Comparison of ENCODE assay signal across 20 cellular contexts in the genomic region with DNA sequence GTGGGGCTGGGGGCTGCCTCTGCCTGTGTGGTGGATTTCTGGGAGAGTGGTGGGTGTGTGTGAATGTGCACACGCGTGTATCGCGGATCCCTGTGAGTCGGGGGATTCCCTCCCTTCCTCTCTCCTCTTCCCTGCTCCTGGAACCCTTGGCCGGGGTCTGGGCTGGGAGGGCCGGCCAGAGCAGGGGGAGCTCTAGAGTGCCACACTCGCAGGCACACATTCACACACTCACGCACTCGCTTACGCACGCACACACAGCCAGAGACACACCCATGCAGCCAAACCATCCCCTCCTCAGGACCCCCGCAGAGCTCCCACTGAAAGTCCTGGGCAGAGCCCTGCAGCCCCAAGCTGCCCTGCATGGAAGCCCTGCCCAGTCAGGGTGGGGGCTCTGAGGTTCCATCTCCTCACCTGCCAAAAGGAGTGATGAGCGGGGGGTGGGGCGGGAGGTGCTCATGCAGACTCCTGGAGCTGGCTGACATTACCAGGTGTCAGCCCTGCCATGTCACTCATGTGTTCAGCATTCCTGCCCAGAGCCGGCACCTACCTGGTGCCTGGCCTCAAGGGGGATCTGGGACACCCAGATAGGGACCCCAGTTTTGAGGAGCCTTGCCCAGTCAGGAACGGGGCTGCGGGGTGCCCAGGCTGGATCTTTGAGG. TPM values are rescaled to one million over a fixed set of nuclear protein-coding genes. Genes with fewer than 3 reads are reported as not detected.
DNase-seq lines count a peak whose midpoint lies in the region; ATAC-seq and TF ChIP-seq lines count a peak whose summit lies in the region.
"Had no signal": no experiment of that assay in that cellular context is flagged by ENCODE, and none has a peak within 500 bp of the region (broad histone marks: within the 10 kb centered on the region; RNA-seq: fewer than 3 reads in every experiment).

No MANE protein-coding gene starts in this region.

- H3K4me1 ChIP-seq in breast epithelium: no peaks in the 10 kb centered on the region
- no peaks in the 10 kb centered on the region for H3K4me1 ChIP-seq in vagina

- intact Hi-C loops in MCF 10A (cut with micrococcal nuclease): no loop called here
- intact Hi-C loops in breast epithelium (cut with DNase I; ENCODE audit: low total_unique reads): no loop called here
- intact Hi-C loops in vagina (cut with DNase I): loop anchor here (10.0 kb wide), 2 partner anchors 95 to 515 kb away; no protein-coding TSS in a partner anchor

- H3K9me3 Mint-ChIP-seq in MCF 10A (ENCODE audit: unreplicated experiment): no peaks in the 10 kb centered on the region
- no peaks in the 10 kb centered on the region for H3K9me3 Mint-ChIP-seq in brain
- H3K9me3 Mint-ChIP-seq in memory B cell: peaks cover 2% of the 10 kb centered on the region
- H3K9me3 Mint-ChIP-seq in stimulated activated naive B cell treated with anti-CD40 and anti-IgM and Interleukin-4, amounts not matched to agents 10 μg/mL and 1 μg/mL and 100 μg/mL, for 72 hours: no peaks in the 10 kb centered on the region
- H3K9me3 Mint-ChIP-seq: CD8-positive, alpha-beta memory T cell had no signal

- TF ChIP-seq POLR2A in breast epithelium (IDR thresholded peaks at IDR 0.05) (no peak), vagina (IDR thresholded peaks at IDR 0.05) (no peak)

- peaks cover 19% of the 10 kb centered on the region for H3K27me3 Mint-ChIP-seq in MCF 10A (ENCODE audit: insufficient read depth, unreplicated experiment)
- H3K27me3 Mint-ChIP-seq in brain: peaks cover 18% of the 10 kb centered on the region
- H3K27me3 Mint-ChIP-seq in memory B cell: peaks cover 21% of the 10 kb centered on the region
- H3K27me3 Mint-ChIP-seq in stimulated activated naive B cell treated with anti-CD40 and anti-IgM and Interleukin-4, amounts not matched to agents 10 μg/mL and 1 μg/mL and 100 μg/mL, for 72 hours: peaks cover 49 to 63% of the 10 kb centered on the region in 2 donors

- peaks cover 7% of the 10 kb centered on the region for H3K36me3 Mint-ChIP-seq in MCF 10A (ENCODE audit: insufficient read depth, unreplicated experiment)
- no peaks in the 10 kb centered on the region for H3K36me3 Mint-ChIP-seq in brain
- H3K36me3 Mint-ChIP-seq in memory B cell: peaks cover 7% of the 10 kb centered on the region
- peaks cover 11 to 18% of the 10 kb centered on the region in 2 donors for H3K36me3 Mint-ChIP-seq in stimulated activated naive B cell treated with anti-CD40 and anti-IgM and Interleukin-4, amounts not matched to agents 10 μg/mL and 1 μg/mL and 100 μg/mL, for 72 hours
- H3K36me3 Mint-ChIP-seq: CD8-positive, alpha-beta memory T cell had no signal

- peak overlapping the region; percentile 65 for H3K4me3 Mint-ChIP-seq in MCF 10A (ENCODE audit: unreplicated experiment)
- peak overlapping the region; percentile 60 to 87 (median 74) for H3K4me3 Mint-ChIP-seq in brain
- H3K4me3 Mint-ChIP-seq in memory B cell: peak overlapping the region; percentile 41
- H3K4me3 Mint-ChIP-seq in stimulated activated naive B cell treated with anti-CD40 and anti-IgM and Interleukin-4, amounts not matched to agents 10 μg/mL and 1 μg/mL and 100 μg/mL, for 72 hours: peak overlapping the region in 1 of 2 donors; percentile 26

- no peak overlapping the region for H3K27ac Mint-ChIP-seq in MCF 10A (ENCODE audit: low read depth, unreplicated experiment)
- peak overlapping the region in 3 of 5 experiments; percentile 1 to 75 (median 66) for H3K27ac Mint-ChIP-seq in brain
- H3K27ac Mint-ChIP-seq in memory B cell: no peak overlapping the region
- H3K27ac Mint-ChIP-seq in stimulated activated naive B cell treated with anti-CD40 and anti-IgM and Interleukin-4, amounts not matched to agents 10 μg/mL and 1 μg/mL and 100 μg/mL, for 72 hours: peak overlapping the region; percentile 59
- H3K27ac Mint-ChIP-seq: CD8-positive, alpha-beta memory T cell had no signal

- POLR2A ChIA-PET in MCF 10A (lab: Yijun Ruan, JAX): interaction anchor here (0.7 kb wide), 1 partner anchor 88 kb away, joined by 3 read pairs; no protein-coding TSS in a partner anchor

- H3K9me3 ChIP-seq in breast epithelium (no peaks in the 10 kb centered on the region), vagina (no peaks in the 10 kb centered on the region)
- H3K9me3 ChIP-seq: esophagus squamous epithelium, stomach had no signal

- CTCF ChIA-PET in MCF 10A (lab: Yijun Ruan, JAX): interaction anchor here (0.6 to 3.3 kb wide), 14 partner anchors 12 to 309 kb away, joined by 3 to 18 read pairs (median 4); partner anchors contain the start of genes OSGIN1 and SLC38A8

- TF ChIP-seq CTCF in MCF 10A (IDR thresholded peaks at IDR 0.05; ENCODE audit: unreplicated experiment): no peak
- no peak for TF ChIP-seq CTCF in breast epithelium (IDR thresholded peaks at IDR 0.05)
- TF ChIP-seq CTCF in brain (conservative IDR thresholded peaks at IDR 0.05): no peak
- no peak for TF ChIP-seq CTCF in vagina (IDR thresholded peaks at IDR 0.05)

- H3K4me3 ChIP-seq in breast epithelium (no peak overlapping the region), vagina (no peak overlapping the region)
- H3K4me3 ChIP-seq: esophagus squamous epithelium, stomach had no signal

- H3K4me1 Mint-ChIP-seq in MCF 10A (ENCODE audit: insufficient read depth, unreplicated experiment) (peaks cover 6% of the 10 kb centered on the region), brain (peaks cover 50% of the 10 kb centered on the region), memory B cell (peaks cover 10% of the 10 kb centered on the region)
- H3K4me1 Mint-ChIP-seq in stimulated activated naive B cell treated with anti-CD40 and anti-IgM and Interleukin-4, amounts not matched to agents 10 μg/mL and 1 μg/mL and 100 μg/mL, for 72 hours: peaks cover 3 to 5% of the 10 kb centered on the region in 2 donors

- BruUV-seq in MCF 10A (replicated peaks; lab: Mats Ljungman, UMichigan): no TSS peak

- no peak for ATAC-seq in memory B cell (ENCODE audit: low read depth)
- ATAC-seq in stimulated activated naive B cell treated with anti-CD40 and anti-IgM and Interleukin-4, amounts not matched to agents 10 μg/mL and 1 μg/mL and 100 μg/mL, for 72 hours (replicated peaks): no peak
- ATAC-seq in GM21723 (IDR thresholded peaks at IDR 0.05; ENCODE audit: unreplicated experiment): no peak
- ATAC-seq: activated CD4-positive, CD25-positive, alpha-beta regulatory T cell treated with anti-CD3 and anti-CD28 coated beads, Interleukin-2, amount 50 U/mL, for 24 hours had no signal

- H3K36me3 ChIP-seq in breast epithelium (no peaks in the 10 kb centered on the region), vagina (no peaks in the 10 kb centered on the region)

- H3K27ac ChIP-seq in breast epithelium (no peak overlapping the region), vagina (no peak overlapping the region)
- H3K27ac ChIP-seq: esophagus squamous epithelium, stomach had no signal

- DNase-seq in MCF 10A (ENCODE audit: unreplicated experiment): no peak
- no peak for DNase-seq in breast epithelium (ENCODE audit: low spot score in 2 of 2)
- no peak for DNase-seq in memory B cell (ENCODE audit: low spot score in 2 of 2)
- no peak for DNase-seq in stimulated activated naive B cell treated with anti-CD40 and anti-IgM and Interleukin-4, amounts not matched to agents 10 μg/mL and 1 μg/mL and 100 μg/mL, for 72 hours
- DNase-seq in vagina (ENCODE audit: extremely low spot score in 2 of 2): no peak
- DNase-seq in hypothalamus (lab: John Stamatoyannopoulos, UW): no peak
- DNase-seq: activated effector memory CD4-positive, alpha-beta T cell treated with Interleukin-2 at 50 U/mL for 16 hours; esophagus squamous epithelium; NCI-H1105; SHP77; stomach had no signal

- H3K27me3 ChIP-seq in breast epithelium (no peaks in the 10 kb centered on the region), vagina (no peaks in the 10 kb centered on the region)

RNA-seq across cellular contexts. Expression of gene NECAB2, which starts 1.9 kb away (rescaled TPM):
- total RNA-seq in MCF 10A (2022) (2.3 and 3.6 TPM in 2 replicates), breast epithelium (1 to 10 TPM in 1 of 3 donors, not detected in 2; 1.5 TPM), vagina (not detected)
- 35.7 TPM for polyA plus RNA-seq in brain (ENCODE audit: insufficient read depth, low read depth, low replicate concordance)
- total RNA-seq: activated CD8-positive, alpha-beta memory T cell treated with anti-CD3 and anti-CD28 coated beads for 36 hours; CD8-positive, alpha-beta memory T cell; dermis microvascular lymphatic vessel endothelial cell; esophagus squamous epithelium; myocyte; renal cortical epithelial cell; T-helper 2 cell treated with Interferon-gamma antibody and Interleukin-4, amounts not matched to agents 100 ng/mL and 5 ng/mL, for 36 hours had no signal
- polyA plus RNA-seq: CD8-positive, alpha-beta memory T cell had no signal

RNA-seq across cellular contexts. Expression of gene OSGIN1, which starts 16.9 kb away (rescaled TPM):
- total RNA-seq in MCF 10A (2022) (3.7 and 6.3 TPM in 2 replicates), breast epithelium (1 to 10 TPM; 3.0 to 3.5 (median 3.3) TPM), vagina (6.4 TPM)
- polyA plus RNA-seq in brain (ENCODE audit: insufficient read depth, low read depth, low replicate concordance): 2.9 TPM

Comparison
In these comparisons a context has a peak if more than half of its experiments do, and no peak if none do; other contexts are left out.
1. H3K27ac Mint-ChIP-seq: peak in brain (3 of 5) and stimulated activated naive B cell treated with anti-CD40 and anti-IgM and Interleukin-4, amounts not matched to agents 10 μg/mL and 1 μg/mL and 100 μg/mL, for 72 hours (single experiment); none in MCF 10A (single experiment) and memory B cell (single experiment).